ENCODE assay signal across 1 cellular context in the genomic region with DNA sequence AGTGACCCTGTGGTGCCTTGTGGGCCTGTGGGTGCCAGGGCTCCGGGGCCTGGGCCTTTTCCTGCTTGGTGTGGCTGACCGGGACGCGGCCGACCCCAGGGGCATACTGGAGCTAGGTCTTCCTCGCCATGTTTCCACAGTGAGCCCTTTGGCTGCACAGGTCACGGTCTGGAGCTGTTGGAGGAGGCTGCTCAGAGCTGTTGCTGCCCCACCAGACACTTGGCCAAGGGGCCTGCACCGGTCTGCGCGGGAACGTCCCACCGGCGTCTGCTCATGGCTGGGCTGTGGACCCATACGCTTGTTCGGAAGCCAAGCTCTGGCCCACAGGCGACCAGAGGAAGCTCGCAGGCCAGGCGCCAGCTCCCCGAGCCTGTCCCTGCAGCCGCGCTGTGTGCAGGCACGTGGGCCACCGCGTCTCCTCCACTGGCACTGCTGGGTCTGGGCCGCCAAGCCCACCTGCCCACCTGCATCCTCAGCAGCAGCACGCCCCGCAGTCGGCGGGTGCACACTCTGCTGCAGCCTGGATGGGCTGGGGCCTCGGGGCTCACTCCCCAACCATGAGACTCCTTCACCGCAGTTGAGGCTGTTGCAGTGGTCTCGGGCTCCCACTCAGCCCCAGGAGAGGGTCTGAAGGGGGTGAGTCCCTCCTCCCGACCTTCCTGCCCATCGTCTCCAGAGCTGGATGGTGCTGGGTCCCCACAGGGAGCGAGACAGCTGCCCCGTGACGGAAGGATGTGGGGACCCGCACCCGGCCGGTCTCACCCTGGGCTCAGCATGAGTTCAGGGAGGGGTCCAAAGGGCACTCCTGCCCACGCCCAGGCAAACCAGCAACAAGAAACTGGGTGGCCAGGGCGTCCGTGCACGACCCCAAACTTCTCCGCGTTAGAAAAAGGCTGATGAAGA.
TF ChIP-seq lines count a peak whose summit lies in the region.

No MANE protein-coding gene starts in this region.

TF ChIP-seq in SK-N-SH, 30 proteins besides CTCF, POLR2A, EP300 and RAD21:
- TF ChIP-seq, protein P1, sequence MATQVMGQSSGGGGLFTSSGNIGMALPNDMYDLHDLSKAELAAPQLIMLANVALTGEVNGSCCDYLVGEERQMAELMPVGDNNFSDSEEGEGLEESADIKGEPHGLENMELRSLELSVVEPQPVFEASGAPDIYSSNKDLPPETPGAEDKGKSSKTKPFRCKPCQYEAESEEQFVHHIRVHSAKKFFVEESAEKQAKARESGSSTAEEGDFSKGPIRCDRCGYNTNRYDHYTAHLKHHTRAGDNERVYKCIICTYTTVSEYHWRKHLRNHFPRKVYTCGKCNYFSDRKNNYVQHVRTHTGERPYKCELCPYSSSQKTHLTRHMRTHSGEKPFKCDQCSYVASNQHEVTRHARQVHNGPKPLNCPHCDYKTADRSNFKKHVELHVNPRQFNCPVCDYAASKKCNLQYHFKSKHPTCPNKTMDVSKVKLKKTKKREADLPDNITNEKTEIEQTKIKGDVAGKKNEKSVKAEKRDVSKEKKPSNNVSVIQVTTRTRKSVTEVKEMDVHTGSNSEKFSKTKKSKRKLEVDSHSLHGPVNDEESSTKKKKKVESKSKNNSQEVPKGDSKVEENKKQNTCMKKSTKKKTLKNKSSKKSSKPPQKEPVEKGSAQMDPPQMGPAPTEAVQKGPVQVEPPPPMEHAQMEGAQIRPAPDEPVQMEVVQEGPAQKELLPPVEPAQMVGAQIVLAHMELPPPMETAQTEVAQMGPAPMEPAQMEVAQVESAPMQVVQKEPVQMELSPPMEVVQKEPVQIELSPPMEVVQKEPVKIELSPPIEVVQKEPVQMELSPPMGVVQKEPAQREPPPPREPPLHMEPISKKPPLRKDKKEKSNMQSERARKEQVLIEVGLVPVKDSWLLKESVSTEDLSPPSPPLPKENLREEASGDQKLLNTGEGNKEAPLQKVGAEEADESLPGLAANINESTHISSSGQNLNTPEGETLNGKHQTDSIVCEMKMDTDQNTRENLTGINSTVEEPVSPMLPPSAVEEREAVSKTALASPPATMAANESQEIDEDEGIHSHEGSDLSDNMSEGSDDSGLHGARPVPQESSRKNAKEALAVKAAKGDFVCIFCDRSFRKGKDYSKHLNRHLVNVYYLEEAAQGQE (IDR thresholded peaks at IDR 0.05; ENCODE audit: low read depth, low read length), result no peak
- TF ChIP-seq JUND (IDR thresholded peaks at IDR 0.05) (no peak), MEF2A (IDR thresholded peaks at IDR 0.05; ENCODE audit: borderline replicate concordance, low read depth) (no peak), SMC3 (IDR thresholded peaks at IDR 0.05; ENCODE audit: low read depth, low read length) (no peak), GABPA (IDR thresholded peaks at IDR 0.05; ENCODE audit: low read depth) (no peak), TAF1 (IDR thresholded peaks at IDR 0.05; ENCODE audit: borderline replicate concordance, low read depth, low read length) (no peak), FOXM1 (IDR thresholded peaks at IDR 0.05; ENCODE audit: low read depth) (no peak), EZH2phosphoT487 (IDR thresholded peaks at IDR 0.05; ENCODE audit: borderline replicate concordance, low read depth) (no peak), ELF1 (IDR thresholded peaks at IDR 0.05) (no peak), POLR2AphosphoS5 (IDR thresholded peaks at IDR 0.05; ENCODE audit: low read depth, low read length) (no peak), FOSL2 (IDR thresholded peaks at IDR 0.05; ENCODE audit: borderline replicate concordance, low read depth) (no peak), GATA2 (CRISPR knock-in tag; IDR thresholded peaks at IDR 0.05) (no peak), NFIC (IDR thresholded peaks at IDR 0.05; ENCODE audit: borderline replicate concordance) (no peak), YY1 (IDR thresholded peaks at IDR 0.05; ENCODE audit: low read depth) (no peak)
- TF ChIP-seq, protein P2, sequence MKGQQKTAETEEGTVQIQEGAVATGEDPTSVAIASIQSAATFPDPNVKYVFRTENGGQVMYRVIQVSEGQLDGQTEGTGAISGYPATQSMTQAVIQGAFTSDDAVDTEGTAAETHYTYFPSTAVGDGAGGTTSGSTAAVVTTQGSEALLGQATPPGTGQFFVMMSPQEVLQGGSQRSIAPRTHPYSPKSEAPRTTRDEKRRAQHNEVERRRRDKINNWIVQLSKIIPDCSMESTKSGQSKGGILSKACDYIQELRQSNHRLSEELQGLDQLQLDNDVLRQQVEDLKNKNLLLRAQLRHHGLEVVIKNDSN (IDR thresholded peaks at IDR 0.05; ENCODE audit: borderline replicate concordance, low read depth), result no peak
- TF ChIP-seq, protein P3, sequence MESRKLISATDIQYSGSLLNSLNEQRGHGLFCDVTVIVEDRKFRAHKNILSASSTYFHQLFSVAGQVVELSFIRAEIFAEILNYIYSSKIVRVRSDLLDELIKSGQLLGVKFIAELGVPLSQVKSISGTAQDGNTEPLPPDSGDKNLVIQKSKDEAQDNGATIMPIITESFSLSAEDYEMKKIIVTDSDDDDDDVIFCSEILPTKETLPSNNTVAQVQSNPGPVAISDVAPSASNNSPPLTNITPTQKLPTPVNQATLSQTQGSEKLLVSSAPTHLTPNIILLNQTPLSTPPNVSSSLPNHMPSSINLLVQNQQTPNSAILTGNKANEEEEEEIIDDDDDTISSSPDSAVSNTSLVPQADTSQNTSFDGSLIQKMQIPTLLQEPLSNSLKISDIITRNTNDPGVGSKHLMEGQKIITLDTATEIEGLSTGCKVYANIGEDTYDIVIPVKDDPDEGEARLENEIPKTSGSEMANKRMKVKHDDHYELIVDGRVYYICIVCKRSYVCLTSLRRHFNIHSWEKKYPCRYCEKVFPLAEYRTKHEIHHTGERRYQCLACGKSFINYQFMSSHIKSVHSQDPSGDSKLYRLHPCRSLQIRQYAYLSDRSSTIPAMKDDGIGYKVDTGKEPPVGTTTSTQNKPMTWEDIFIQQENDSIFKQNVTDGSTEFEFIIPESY (IDR thresholded peaks at IDR 0.05; ENCODE audit: borderline replicate concordance, low read depth), result no peak
- TF ChIP-seq, protein P4, sequence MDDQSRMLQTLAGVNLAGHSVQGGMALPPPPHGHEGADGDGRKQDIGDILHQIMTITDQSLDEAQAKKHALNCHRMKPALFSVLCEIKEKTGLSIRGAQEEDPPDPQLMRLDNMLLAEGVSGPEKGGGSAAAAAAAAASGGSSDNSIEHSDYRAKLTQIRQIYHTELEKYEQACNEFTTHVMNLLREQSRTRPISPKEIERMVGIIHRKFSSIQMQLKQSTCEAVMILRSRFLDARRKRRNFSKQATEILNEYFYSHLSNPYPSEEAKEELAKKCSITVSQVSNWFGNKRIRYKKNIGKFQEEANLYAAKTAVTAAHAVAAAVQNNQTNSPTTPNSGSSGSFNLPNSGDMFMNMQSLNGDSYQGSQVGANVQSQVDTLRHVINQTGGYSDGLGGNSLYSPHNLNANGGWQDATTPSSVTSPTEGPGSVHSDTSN (IDR thresholded peaks at IDR 0.05), result no peak
- TF ChIP-seq, protein P5, sequence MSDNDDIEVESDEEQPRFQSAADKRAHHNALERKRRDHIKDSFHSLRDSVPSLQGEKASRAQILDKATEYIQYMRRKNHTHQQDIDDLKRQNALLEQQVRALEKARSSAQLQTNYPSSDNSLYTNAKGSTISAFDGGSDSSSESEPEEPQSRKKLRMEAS (IDR thresholded peaks at IDR 0.05; ENCODE audit: low read depth), result no peak
